ENCODE assay signal across 1 cellular context in genomic region chr1:53196485-53197271, GRCh38.
TF ChIP-seq lines count a peak whose summit lies in the region.

Gene CPT2, plus strand, starts transcription at chr1:53196824. Its CDS starts 120 bp downstream, at chr1:53196944.

TF ChIP-seq in K562, 482 proteins besides CTCF, POLR2A, EP300 and RAD21 (continued from another document and continues in another):
- no peak for TF ChIP-seq HBP1 (CRISPR knock-in tag; IDR thresholded peaks at IDR 0.05)
- TF ChIP-seq JUND (IDR thresholded peaks at IDR 0.05; ENCODE audit: borderline replicate concordance, low read depth, low read length), result 0 out of 2 replicates have a peak, but pooled peaks have one; percentile 22
- no peak; the same call in 2 of the 3 replicates for TF ChIP-seq JUND (tag; IDR thresholded peaks at IDR 0.05; ENCODE audit: borderline replicate concordance, low read depth, low read length)
- peak; percentile 58; the same call in 1 of the 2 replicates for TF ChIP-seq EP400 (IDR thresholded peaks at IDR 0.05)
- no peak for TF ChIP-seq CCAR2 (IDR thresholded peaks at IDR 0.05; ENCODE audit: low read depth, low read length)
- peak; percentile 38; the same call in 1 of the 2 replicates for TF ChIP-seq ZNF668 (CRISPR knock-in tag; IDR thresholded peaks at IDR 0.05)
- TF ChIP-seq STAT5B (CRISPR knock-in tag; IDR thresholded peaks at IDR 0.05), result no peak
- TF ChIP-seq ARNT (IDR thresholded peaks at IDR 0.05), result no peak; a peak in 1 of 4 replicates
- no peak for TF ChIP-seq ZNF175 (CRISPR knock-in tag; IDR thresholded peaks at IDR 0.05; ENCODE audit: low read depth)
- no peak for TF ChIP-seq NCOA1 (IDR thresholded peaks at IDR 0.05; ENCODE audit: low read depth)
- no peak for TF ChIP-seq STAT5A (IDR thresholded peaks at IDR 0.05; ENCODE audit: borderline replicate concordance, low read length)
- TF ChIP-seq NELFE (IDR thresholded peaks at IDR 0.05; ENCODE audit: insufficient read depth, insufficient read length), result no peak
- TF ChIP-seq ZNF318 (IDR thresholded peaks at IDR 0.05; ENCODE audit: borderline replicate concordance in 1 of 2, low read depth in 1 of 2), result no peak
- peak; percentile 66; the same call in 1 of the 2 replicates for TF ChIP-seq XRCC5 (IDR thresholded peaks at IDR 0.05; ENCODE audit: low read depth, low read length)
- TF ChIP-seq ZNF830 (CRISPR knock-in tag; IDR thresholded peaks at IDR 0.05), result no peak
- TF ChIP-seq POLR2H (tag; IDR thresholded peaks at IDR 0.05; ENCODE audit: low read depth), result peak; percentile 85
- TF ChIP-seq ZZZ3 (IDR thresholded peaks at IDR 0.05), result no peak
- TF ChIP-seq POLR3G (IDR thresholded peaks at IDR 0.05; ENCODE audit: extremely low read depth, insufficient read length, insufficient replicate concordance), result no peak
- peak; percentile 84 for TF ChIP-seq CBX1 (IDR thresholded peaks at IDR 0.05; ENCODE audit: low read depth)
- no peak for TF ChIP-seq MYBL2 (IDR thresholded peaks at IDR 0.05; ENCODE audit: low read depth)
- no peak for TF ChIP-seq MYBL2 (CRISPR knock-in tag; IDR thresholded peaks at IDR 0.05; ENCODE audit: borderline replicate concordance)
- no peak for TF ChIP-seq CHD2 (IDR thresholded peaks at IDR 0.05; ENCODE audit: low read depth, low read length)
- 0 out of 2 replicates have a peak, but pooled peaks have one; percentile 35 for TF ChIP-seq GATA2 (CRISPR knock-in tag; IDR thresholded peaks at IDR 0.05)
- no peak for TF ChIP-seq YBX1 (IDR thresholded peaks at IDR 0.05)
- no peak for TF ChIP-seq HINFP (tag; conservative IDR thresholded peaks at IDR 0.05; ENCODE audit: low read depth)
- no peak for TF ChIP-seq SNRNP70 (optimal IDR thresholded peaks at IDR 0.05; ENCODE audit: low read depth, low read length)
- TF ChIP-seq ZNF41 (CRISPR knock-in tag; conservative IDR thresholded peaks at IDR 0.05), result no peak
- TF ChIP-seq POLR2AphosphoS2 (IDR thresholded peaks at IDR 0.05; ENCODE audit: low read length), result peak; percentile 54; the same call in 1 of the 2 replicates
- TF ChIP-seq ATF1 (CRISPR knock-in tag; IDR thresholded peaks at IDR 0.05), result no peak
- peak; percentile 72 for TF ChIP-seq ATF1 (tag; IDR thresholded peaks at IDR 0.05)
- no peak for TF ChIP-seq PURB (CRISPR knock-in tag; IDR thresholded peaks at IDR 0.05; ENCODE audit: low read depth)
- peak; percentile 67; the same call in 1 of the 2 replicates for TF ChIP-seq DPF2 (IDR thresholded peaks at IDR 0.05)
- TF ChIP-seq ETV6 (IDR thresholded peaks at IDR 0.05; ENCODE audit: borderline replicate concordance in 1 of 2, low read depth in 2 of 2, low read length in 1 of 2), result no peak; a peak in 1 of 4 replicates
- no peak; the same call in 1 of the 2 replicates for TF ChIP-seq ETV6 (CRISPR knock-in tag; IDR thresholded peaks at IDR 0.05; ENCODE audit: borderline replicate concordance)
- no peak for TF ChIP-seq TOE1 (IDR thresholded peaks at IDR 0.05; ENCODE audit: borderline replicate concordance)
- TF ChIP-seq TOE1 (CRISPR knock-in tag; IDR thresholded peaks at IDR 0.05; ENCODE audit: borderline replicate concordance, low read depth), result no peak
- TF ChIP-seq TBP (optimal IDR thresholded peaks at IDR 0.05; ENCODE audit: low read depth, low read length), result peak; percentile 71
- no peak for TF ChIP-seq PCBP2 (IDR thresholded peaks at IDR 0.05; ENCODE audit: low read depth, low read length, poor library complexity, severe bottlenecking)
- TF ChIP-seq SUPT5H (IDR thresholded peaks at IDR 0.05), result peak; percentile 92
- no peak for TF ChIP-seq ZKSCAN3 (CRISPR knock-in tag; IDR thresholded peaks at IDR 0.05)
- TF ChIP-seq PRMT5 (CRISPR knock-in tag; IDR thresholded peaks at IDR 0.05), result no peak
- no peak for TF ChIP-seq CEBPZ (IDR thresholded peaks at IDR 0.05; ENCODE audit: borderline replicate concordance, low read depth, low read length)
- no peak for TF ChIP-seq GABPB2 (CRISPR knock-in tag; conservative IDR thresholded peaks at IDR 0.05)
- TF ChIP-seq PKNOX1 (IDR thresholded peaks at IDR 0.05), result peak; percentile 85
- TF ChIP-seq ZNF766 (CRISPR knock-in tag; conservative IDR thresholded peaks at IDR 0.05), result peak; percentile 0; the same call in 1 of the 2 replicates
- no peak for TF ChIP-seq PRPF4 (IDR thresholded peaks at IDR 0.05; ENCODE audit: insufficient read depth, low read depth, low read length, poor library complexity, severe bottlenecking)
- no peak for TF ChIP-seq HDGF (IDR thresholded peaks at IDR 0.05)
- no peak for TF ChIP-seq ZNF707 (CRISPR knock-in tag; conservative IDR thresholded peaks at IDR 0.05)
- TF ChIP-seq ZBTB9 (CRISPR knock-in tag; IDR thresholded peaks at IDR 0.05), result 0 out of 2 replicates have a peak, but pooled peaks have one; percentile 49
- no peak for TF ChIP-seq DLX4 (CRISPR knock-in tag; IDR thresholded peaks at IDR 0.05)
- no peak for TF ChIP-seq DDX20 (tag; IDR thresholded peaks at IDR 0.05; ENCODE audit: low read depth)
